28 cellular contexts compared by ENCODE assay signal in genomic region chr10:66350622-66351399, GRCh38.
"Had no signal": no experiment of that assay in that cellular context is flagged by ENCODE, and none has a peak within 500 bp of the region (broad histone marks: within the 10 kb centered on the region; RNA-seq: fewer than 3 reads in every experiment).

No MANE protein-coding gene starts in this region.

- H3K4me3 ChIP-seq: colonic mucosa, mucosa of descending colon, prostate gland, right atrium auricular region, smooth muscle cell, suprapubic skin, transverse colon, upper lobe of right lung, uterus had no signal

- H3K4me1 ChIP-seq: colonic mucosa, prostate gland, right atrium auricular region, suprapubic skin, transverse colon, upper lobe of right lung, uterus had no signal

- FAIRE-seq: endothelial cell of umbilical vein, frontal cortex had no signal

- H3K9me3 Mint-ChIP-seq: nephron progenitor cell; stimulated activated naive CD8-positive, alpha-beta T cell treated with anti-CD3 and anti-CD28 coated beads, Interleukin-15, amount 100 ng/mL, for 72 hours had no signal

- DNase-seq: colonic mucosa; effector memory CD4-positive, alpha-beta T cell; erythroblast; kidney; mesenchymal stem cell; mucosa of descending colon; naive B cell; nephron progenitor cell; nucleus accumbens; stimulated activated CD4-positive, alpha-beta T cell treated with anti-CD3 and anti-CD28 coated beads, Interleukin-12 subunit alpha, Interleukin-12 subunit beta, amount 100 ng/mL, for 4 hours; stimulated activated CD4-positive, alpha-beta T cell treated with anti-CD3 and anti-CD28 coated beads, Interleukin-1b, Interleukin-23, amount 100 ng/mL, for 48 hours; stimulated activated CD4-positive, alpha-beta T cell treated with anti-CD3 and anti-CD28 coated beads, Interleukin-4, amount 100 ng/mL, for 1 hour; stimulated activated CD8-positive, alpha-beta memory T cell treated with anti-CD3 and anti-CD28 coated beads, Interleukin-4, amount 100 ng/mL, for 48 hours; stimulated activated naive CD4-positive, alpha-beta T cell; stimulated activated naive CD8-positive, alpha-beta T cell treated with anti-CD3 and anti-CD28 coated beads, Interleukin-15, amount 100 ng/mL, for 72 hours; transverse colon; upper lobe of right lung; uterus had no signal

- H3K4me1 Mint-ChIP-seq: mesothelial cell of epicardium; naive B cell; stimulated activated naive CD8-positive, alpha-beta T cell treated with anti-CD3 and anti-CD28 coated beads, Interleukin-15, amount 100 ng/mL, for 72 hours had no signal

- H3K27me3 ChIP-seq: colonic mucosa, right atrium auricular region, suprapubic skin, transverse colon, upper lobe of right lung, uterus had no signal

- ATAC-seq: left lobe of liver; mucosa of descending colon; sciatic nerve; stimulated activated naive CD8-positive, alpha-beta T cell treated with anti-CD3 and anti-CD28 coated beads, Interleukin-15, amount 100 ng/mL, for 72 hours; upper lobe of right lung had no signal

- H3K4me3 Mint-ChIP-seq: dendritic cell treated with granulocyte-macrophage colony-stimulating factor and Interleukin-4, amounts not matched to agents 40 ng/mL and 50 ng/mL, for 4 days; mesothelial cell of epicardium; naive B cell; nephron progenitor cell; stimulated activated naive CD8-positive, alpha-beta T cell treated with anti-CD3 and anti-CD28 coated beads, Interleukin-15, amount 100 ng/mL, for 72 hours had no signal

- H3K4me2 ChIP-seq: smooth muscle cell had no signal

- H3K36me3 Mint-ChIP-seq: mesothelial cell of epicardium, naive B cell had no signal

- H3K27me3 Mint-ChIP-seq: dendritic cell treated with granulocyte-macrophage colony-stimulating factor and Interleukin-4, amounts not matched to agents 40 ng/mL and 50 ng/mL, for 4 days; naive B cell; stimulated activated naive CD8-positive, alpha-beta T cell treated with anti-CD3 and anti-CD28 coated beads, Interleukin-15, amount 100 ng/mL, for 72 hours had no signal

- H3K27ac ChIP-seq: colonic mucosa, prostate gland, right atrium auricular region, suprapubic skin, transverse colon, upper lobe of right lung, uterus had no signal

- H3K9me3 ChIP-seq: colonic mucosa, mucosa of descending colon, prostate gland, suprapubic skin, transverse colon, upper lobe of right lung, uterus had no signal

- H3K27ac Mint-ChIP-seq: dendritic cell treated with granulocyte-macrophage colony-stimulating factor and Interleukin-4, amounts not matched to agents 40 ng/mL and 50 ng/mL, for 4 days; mesothelial cell of epicardium; naive B cell; nephron progenitor cell; stimulated activated naive CD8-positive, alpha-beta T cell treated with anti-CD3 and anti-CD28 coated beads, Interleukin-15, amount 100 ng/mL, for 72 hours had no signal

- H3K36me3 ChIP-seq: colonic mucosa, prostate gland, right atrium auricular region, suprapubic skin, transverse colon, upper lobe of right lung, uterus had no signal
